In genomic region chr1:11735531-11735853, GRCh38 we compare ENCODE assay signal across 9 cellular contexts. TPM values are rescaled to one million over a fixed set of nuclear protein-coding genes. Genes with fewer than 3 reads are reported as not detected.
A peak's percentile ranks its signal among the peaks of the same experiment; 100 is the strongest.
DNase-seq lines count a peak whose midpoint lies in the region; ATAC-seq, FAIRE-seq and TF ChIP-seq lines count a peak whose summit lies in the region.
"Had no signal": no experiment of that assay in that cellular context is flagged by ENCODE, and none has a peak within 500 bp of the region (broad histone marks: within the 10 kb centered on the region; RNA-seq: fewer than 3 reads in every experiment).

No MANE protein-coding gene starts in this region.

- ATAC-seq in HG02840 (IDR thresholded peaks at IDR 0.05; ENCODE audit: low FRiP score, unreplicated experiment): peak; percentile 28
- no peak for ATAC-seq in body of pancreas

- H3K4me3 ChIP-seq in AG04450 (ENCODE audit: low read depth, low read length) (peak overlapping the region; percentile 100), body of pancreas (no peak overlapping the region), mucosa of stomach (ENCODE audit: low read length) (peak overlapping the region; percentile 93)

- DNase-seq in AG04450 (ENCODE audit: low read depth, low spot score) (no peak), body of pancreas (no peak), activated gamma-delta T cell (lab: John Stamatoyannopoulos, UW) (no peak), cerebellum (ENCODE audit: low spot score) (no peak), frontal cortex (ENCODE audit: low spot score in 2 of 2) (no peak), midbrain (lab: John Stamatoyannopoulos, UW) (no peak)

- WGBS in body of pancreas, 2 donors: 30 to 37% methylated on average over 3 to 4 of the region's 4 CpGs

- intact Hi-C loops in body of pancreas (cut with DNase I): no loop called here

- no peak for FAIRE-seq in frontal cortex (lab: Jason Lieb, UNC)

- H3K27ac ChIP-seq in AG04450 (ENCODE audit: low read depth, low read length) (peak overlapping the region; percentile 11), body of pancreas (peak overlapping the region; percentile 59 to 92 (median 77))

- no peak overlapping the region for H3K9ac ChIP-seq in mucosa of stomach (ENCODE audit: low read length)

- H3K27me3 ChIP-seq in AG04450 (ENCODE audit: control insufficient read depth, insufficient read depth, low read length) (no peaks in the 10 kb centered on the region), body of pancreas (no peaks in the 10 kb centered on the region), mucosa of stomach (ENCODE audit: control insufficient read depth, insufficient read depth, low read length) (no peaks in the 10 kb centered on the region)

- H3K9me3 ChIP-seq in AG04450 (ENCODE audit: control insufficient read depth, insufficient read depth, low read length): no peaks in the 10 kb centered on the region; the same call in 1 of the 2 replicates
- no peaks in the 10 kb centered on the region for H3K9me3 ChIP-seq in body of pancreas
- H3K9me3 ChIP-seq in mucosa of stomach (ENCODE audit: control insufficient read depth, low read length): no peaks in the 10 kb centered on the region

- H3K36me3 ChIP-seq in body of pancreas (replicated peaks in 1 of 2; ENCODE audit: insufficient read depth in 1 of 2, low read depth in 2 of 2): no peaks in the 10 kb centered on the region
- no peaks in the 10 kb centered on the region for H3K36me3 ChIP-seq in mucosa of stomach (ENCODE audit: control insufficient read depth, insufficient read depth, low read length)

- no peak for TF ChIP-seq POLR2A in body of pancreas (IDR thresholded peaks at IDR 0.05)

- POLR2A ChIA-PET in AG04450 (lab: Yijun Ruan, JAX): interaction anchor here (0.8 to 1.7 kb wide), 3 partner anchors 16 to 174 kb away, joined by 3 to 6 read pairs (median 6); no protein-coding TSS in a partner anchor

- CTCF ChIA-PET in AG04450 (lab: Charles Lee): interaction anchor here (0.6 to 3.7 kb wide), 3 partner anchors 16 to 92 kb away, joined by 5 to 15 read pairs (median 11); no protein-coding TSS in a partner anchor

- H3K4me1 ChIP-seq in body of pancreas (peaks cover 29% of the 10 kb centered on the region), mucosa of stomach (ENCODE audit: control insufficient read depth, insufficient read depth, low read length) (peaks cover 18% of the 10 kb centered on the region)

- TF ChIP-seq CTCF in AG04450 (IDR thresholded peaks at IDR 0.05; ENCODE audit: low read depth, low read length) (no peak), body of pancreas (IDR thresholded peaks at IDR 0.05) (peak in 1 of 7 experiments; percentile 1)

RNA-seq across cellular contexts. Expression of gene AGTRAP, which starts 0.4 kb away (rescaled TPM):
- 26.8 and 39.0 TPM in 2 replicates for polyA plus RNA-seq in AG04450 (2011; rRNA removed)
- 12.2 and 25.7 TPM in 2 replicates for polyA minus RNA-seq in AG04450 (2011; rRNA and poly(A)+ RNA removed)
- 10 to 100 TPM; 16.8 to 24.6 TPM for total RNA-seq in body of pancreas
- 7.7 TPM for total RNA-seq in cerebellum
- 2.4 TPM for total RNA-seq in frontal cortex

RNA-seq across cellular contexts. Expression of gene C1orf167, which starts 26.5 kb away (rescaled TPM):
- 0.11 and 0.32 TPM in 2 replicates for polyA plus RNA-seq in AG04450 (2011; rRNA removed)
- polyA minus RNA-seq in AG04450 (2011; rRNA and poly(A)+ RNA removed): not detected in 2 replicates
- total RNA-seq in body of pancreas: not detected
- not detected for total RNA-seq in cerebellum
- not detected for total RNA-seq in frontal cortex
- total RNA-seq: T-helper 1 cell treated with Interleukin-12 subunit alpha and Interleukin-12 subunit beta and Interleukin-4 antibody, amounts not matched to agents 30 ng/mL and 1 ng/mL, for 36 hours had no signal

RNA-seq across cellular contexts. Expression of gene DRAXIN, which starts 44.0 kb away (rescaled TPM):
- polyA plus RNA-seq in AG04450 (2011; rRNA removed): 0.04 and 0.05 TPM in 2 replicates
- polyA minus RNA-seq in AG04450 (2011; rRNA and poly(A)+ RNA removed): 0.04 and 0.05 TPM in 2 replicates
- not detected for total RNA-seq in body of pancreas
- 63.6 TPM for total RNA-seq in cerebellum
- 137 TPM for total RNA-seq in frontal cortex

RNA-seq across cellular contexts. Expression of gene MAD2L2, which starts 54.5 kb away (rescaled TPM):
- 34.9 and 41.7 TPM in 2 replicates for polyA plus RNA-seq in AG04450 (2011; rRNA removed)
- polyA minus RNA-seq in AG04450 (2011; rRNA and poly(A)+ RNA removed): 29.8 and 39.7 TPM in 2 replicates
- 10 to 100 TPM in 1 of 2 donors, 1 to 10 TPM in 1; 6.9 to 31.6 TPM for total RNA-seq in body of pancreas
- 45.4 TPM for total RNA-seq in cerebellum
- total RNA-seq in frontal cortex: 54.2 TPM

Comparison
In these comparisons a context has a peak if more than half of its experiments do, and no peak if none do; other contexts are left out.
1. H3K4me3 ChIP-seq: peak in AG04450 (single experiment) and mucosa of stomach (single experiment); none in body of pancreas (0 of 2).
2. RNA of gene DRAXIN, which starts 44.0 kb away (total RNA-seq): 137 TPM in frontal cortex (single experiment) and 63.6 TPM in cerebellum (single experiment); not detected in body of pancreas; every median in the first group is over 10 times any median in the second.